ENCODE assay signal across 10 cellular contexts in genomic region chr21:32359719-32360260, GRCh38. TPM values are rescaled to one million over a fixed set of nuclear protein-coding genes. Genes with fewer than 3 reads are reported as not detected.
DNase-seq lines count a peak whose midpoint lies in the region; ATAC-seq, FAIRE-seq and TF ChIP-seq lines count a peak whose summit lies in the region.
"Had no signal": no experiment of that assay in that cellular context is flagged by ENCODE, and none has a peak within 500 bp of the region (broad histone marks: within the 10 kb centered on the region; RNA-seq: fewer than 3 reads in every experiment).

No MANE protein-coding gene starts in this region.

- H2BK12ac ChIP-seq in mesenchymal stem cell (ENCODE audit: low read length in 2 of 2) = no peak overlapping the region

- no peaks in the 10 kb centered on the region for H3K4me1 ChIP-seq in GM12878 (ENCODE audit: control insufficient read depth, insufficient read depth, low read length)
- H3K4me1 ChIP-seq in mesenchymal stem cell (ENCODE audit: control insufficient read depth, insufficient read depth, low read depth, low read length) = no peaks in the 10 kb centered on the region
- no peaks in the 10 kb centered on the region for H3K4me1 ChIP-seq in effector memory CD4-positive, alpha-beta T cell (ENCODE audit: control insufficient read depth, insufficient read depth, low read length, poor library complexity, severe bottlenecking)
- H3K4me1 ChIP-seq: neural progenitor cell had no signal

- BruUV-seq in GM12878 (replicated peaks; lab: Mats Ljungman, UMichigan) = no TSS peak

- TF ChIP-seq EP300 in GM12878 (IDR thresholded peaks at IDR 0.05; ENCODE audit: borderline replicate concordance in 1 of 2, control insufficient read depth in 1 of 2, low read depth in 2 of 2, low read length in 2 of 2) = no peak

- no peak overlapping the region for H4K91ac ChIP-seq in mesenchymal stem cell (ENCODE audit: low read length)

- H2BK120ac ChIP-seq in mesenchymal stem cell (ENCODE audit: low read depth, low read length) = no peak overlapping the region

- no peak for TF ChIP-seq POLR2A in GM12878 (IDR thresholded peaks at IDR 0.05; ENCODE audit: low read depth, low read length)

- RAD21 ChIA-PET in GM12878 (lab: Charles Lee; ENCODE audit: unreplicated experiment) = no interaction called here

- no peak overlapping the region for H3K23ac ChIP-seq in mesenchymal stem cell (ENCODE audit: low read length in 2 of 2)

- peaks cover 38% of the 10 kb centered on the region for H3K79me1 ChIP-seq in mesenchymal stem cell (replicated peaks; ENCODE audit: low read length, poor library complexity, severe bottlenecking)

- H3K18ac ChIP-seq in mesenchymal stem cell (ENCODE audit: low read depth in 1 of 2, low read length in 2 of 2) = no peak overlapping the region

- no peak overlapping the region for H2AFZ ChIP-seq in GM12878 (ENCODE audit: control insufficient read depth, low read depth, low read length)
- no peak overlapping the region for H2AFZ ChIP-seq in mesenchymal stem cell (ENCODE audit: low read depth, low read length)
- H2AFZ ChIP-seq: GM23338, neural progenitor cell had no signal

- no peak overlapping the region for H4K8ac ChIP-seq in mesenchymal stem cell (ENCODE audit: low read length)

- POLR2A ChIA-PET in GM12878 (lab: Charles Lee) = no interaction called here

- 0 out of 6 replicates have a peak, but pooled peaks of 2 of the 3 experiments have one; percentile 8 to 10 for TF ChIP-seq CTCF in GM12878 (IDR thresholded peaks at IDR 0.05 in 2 of 3, conservative IDR thresholded peaks at IDR 0.05 in 1 of 3; ENCODE audit: control insufficient read depth in 2 of 3, extremely low read depth in 1 of 3, insufficient read depth in 1 of 3, low read depth in 3 of 3, low read length in 3 of 3)

- no peaks in the 10 kb centered on the region for H4K20me1 ChIP-seq in GM12878 (ENCODE audit: control insufficient read depth, insufficient read depth)

- DNase-seq in EH (ENCODE audit: low read depth) (peak; percentile 18), HTR-8/SVneo (ENCODE audit: insufficient read length, low spot score) (peak; percentile 15), GM12878 (ENCODE audit: low read depth, low spot score) (no peak), mesenchymal stem cell (peak; percentile 7), cerebellum (ENCODE audit: low spot score) (no peak)
- no peak for DNase-seq in effector memory CD4-positive, alpha-beta T cell
- DNase-seq: activated CD4-positive, alpha-beta T cell treated with anti-CD3 and anti-CD28 coated beads, Interleukin-2, amount 10 ng/mL, durations not matched to agents 24 days and 14 days had no signal

- TF ChIP-seq RAD21 in GM12878 (IDR thresholded peaks at IDR 0.05; ENCODE audit: insufficient read depth, low read depth, low read length) = no peak

- CTCF ChIA-PET in GM12878 (lab: Yijun Ruan, JAX) = interaction anchor here (0.7 kb wide), 2 partner anchors 15 to 241 kb away, joined by 3 read pairs; no protein-coding TSS in a partner anchor

- no peak overlapping the region for H3K27ac ChIP-seq in GM12878 (ENCODE audit: control insufficient read depth, insufficient read depth)
- no peak overlapping the region for H3K27ac ChIP-seq in mesenchymal stem cell (ENCODE audit: low read length, poor library complexity, severe bottlenecking)
- H3K27ac ChIP-seq in effector memory CD4-positive, alpha-beta T cell (ENCODE audit: insufficient read depth, low read length, poor library complexity, severe bottlenecking) = no peak overlapping the region
- H3K27ac ChIP-seq: neural progenitor cell had no signal

- H3K9ac ChIP-seq in GM12878 (ENCODE audit: control insufficient read depth, insufficient read depth, low read length) (no peak overlapping the region), mesenchymal stem cell (ENCODE audit: low read length) (no peak overlapping the region)
- H3K9ac ChIP-seq: neural progenitor cell had no signal

- H3K9me3 ChIP-seq in GM12878 (replicated peaks; ENCODE audit: control insufficient read depth, insufficient read depth, low read length) = no peaks in the 10 kb centered on the region
- H3K9me3 ChIP-seq in mesenchymal stem cell (ENCODE audit: control insufficient read depth, low read length) = no peaks in the 10 kb centered on the region
- no peaks in the 10 kb centered on the region for H3K9me3 ChIP-seq in effector memory CD4-positive, alpha-beta T cell (ENCODE audit: control insufficient read depth, low read length)

- no peaks in the 10 kb centered on the region for H3K79me2 ChIP-seq in GM12878 (ENCODE audit: control insufficient read depth, insufficient read depth, low read length)

- ATAC-seq in GM12878 (no peak; the same call in 2 of the 3 replicates), HG02870 (IDR thresholded peaks at IDR 0.05; ENCODE audit: unreplicated experiment) (no peak)
- ATAC-seq: GM23338 had no signal

- H3K4me2 ChIP-seq in GM12878 (ENCODE audit: control insufficient read depth, insufficient read depth) (no peak overlapping the region), mesenchymal stem cell (ENCODE audit: low read length, poor library complexity, severe bottlenecking) (no peak overlapping the region)
- H3K4me2 ChIP-seq: GM23338, neural progenitor cell had no signal

- in situ Hi-C loops in GM12878 (cut with MboI) = no loop called here

- FAIRE-seq in HTR-8/SVneo (lab: Jason Lieb, UNC) (no peak), GM12878 (lab: Jason Lieb, UNC) (no peak)

- H2AK5ac ChIP-seq in mesenchymal stem cell (ENCODE audit: low read length, severe bottlenecking) = no peak overlapping the region

- no peak overlapping the region for H3K4ac ChIP-seq in mesenchymal stem cell (ENCODE audit: low read depth in 1 of 2, low read length in 2 of 2)

- intact Hi-C loops in GM12878 (cut with micrococcal nuclease; ENCODE audit: unreplicated experiment) = no loop called here

- no peaks in the 10 kb centered on the region for H3K27me3 ChIP-seq in GM12878 (replicated peaks in 1 of 2; ENCODE audit: control insufficient read depth in 2 of 2, insufficient read depth in 2 of 2, low read length in 1 of 2)
- no peaks in the 10 kb centered on the region for H3K27me3 ChIP-seq in mesenchymal stem cell (ENCODE audit: control insufficient read depth in 1 of 2, insufficient read depth in 1 of 2, low read length in 2 of 2)
- no peaks in the 10 kb centered on the region for H3K27me3 ChIP-seq in effector memory CD4-positive, alpha-beta T cell (replicated peaks; ENCODE audit: control insufficient read depth, insufficient read depth, low read length, poor library complexity, severe bottlenecking)
- H3K27me3 ChIP-seq: neural progenitor cell had no signal

- H2BK5ac ChIP-seq in mesenchymal stem cell (ENCODE audit: low read depth, low read length, poor library complexity, severe bottlenecking) = no peak overlapping the region

- H3K36me3 ChIP-seq in GM12878 (ENCODE audit: control insufficient read depth in 2 of 2, insufficient read depth in 2 of 2, low read length in 1 of 2) (peaks cover 27 to 40% of the 10 kb centered on the region in 2 experiments), mesenchymal stem cell (ENCODE audit: control insufficient read depth in 1 of 2, insufficient read depth in 2 of 2, low read depth in 1 of 2, low read length in 2 of 2) (peaks cover 77 to 98% of the 10 kb centered on the region in 2 experiments)
- peaks cover 84% of the 10 kb centered on the region for H3K36me3 ChIP-seq in effector memory CD4-positive, alpha-beta T cell (ENCODE audit: control insufficient read depth, insufficient read depth, low read length)
- H3K36me3 ChIP-seq: neural progenitor cell had no signal

- H2BK15ac ChIP-seq in mesenchymal stem cell (ENCODE audit: low read depth, poor library complexity, severe bottlenecking) = no peak overlapping the region

- H3K4me3 ChIP-seq in GM12878 (no peak overlapping the region), mesenchymal stem cell (ENCODE audit: insufficient read depth in 1 of 2, low read depth in 1 of 2, low read length in 2 of 2) (no peak overlapping the region)
- H3K4me3 ChIP-seq in effector memory CD4-positive, alpha-beta T cell (ENCODE audit: insufficient read depth, low read depth, low read length, poor library complexity, severe bottlenecking) = no peak overlapping the region
- H3K4me3 ChIP-seq: GM23338, neural progenitor cell had no signal

- SMC1A ChIA-PET in GM12878 (lab: Charles Lee; ENCODE audit: uncharacterized antibody, unreplicated experiment) = no interaction called here

- WGBS in GM12878 (ENCODE audit: insufficient coverage, insufficient replicate concordance, low lambda C conversion rate, missing lambda C conversion rate) = 79% methylated on average over 7 of the region's 7 CpGs
- 89% methylated on average over 7 of the region's 7 CpGs for WGBS in mesenchymal stem cell

- H3K14ac ChIP-seq in mesenchymal stem cell (ENCODE audit: low read length in 2 of 2) = no peak overlapping the region

RNA-seq across cellular contexts. Expression of gene URB1, which starts 33.0 kb away (rescaled TPM):
- 52.0 and 54.7 TPM in 2 replicates for total RNA-seq in GM12878 (2013; cell fraction: nucleolus; rRNA removed)
- total RNA-seq in GM12878 (2014; rRNA removed) = 13.9 and 16.6 TPM in 2 replicates
- total RNA-seq in GM12878 (2014; rRNA removed; fragmentation: Illumina TruSeq; extraction: Trizol) = 8.8 and 9.9 TPM in 2 replicates
- 21.2 and 23.2 TPM in 2 replicates for total RNA-seq in GM12878 (2021)
- polyA plus RNA-seq in GM12878 (2011; ENCODE audit: low read depth) = 4.0 TPM
- 3.8 and 7.2 TPM in 2 replicates for polyA plus RNA-seq in GM12878 (2011; rRNA removed)
- 6.0 and 6.9 TPM in 2 replicates for polyA plus RNA-seq in GM12878 (2011; cell fraction: cytosol; rRNA removed)
- 13.8 and 23.1 TPM in 2 replicates for polyA plus RNA-seq in GM12878 (2011; cell fraction: nucleus; rRNA removed)
- polyA plus RNA-seq in GM12878 (2012) = 5.8 and 6.7 TPM in 2 replicates
- polyA plus RNA-seq in GM12878 (2014; fragmentation: Illumina TruSeq; extraction: Trizol) = 6.5 and 8.8 TPM in 2 replicates
- polyA plus RNA-seq in GM12878 (2014; fragmentation: Nextera tagmentation; extraction: Ambion mirVana) = 1 to 10 TPM in 1 of 2 experiments, under 1 TPM in 1; 0.56 to 1.2 TPM
- polyA plus RNA-seq in GM12878 (2014; rRNA removed) = 9.1 and 11.0 TPM in 2 replicates
- polyA plus RNA-seq in GM12878 (2016; fragmentation: Nextera tagmentation; extraction: Ambion mirVana) = 1 to 10 TPM; 9.4 to 9.5 TPM
- polyA minus RNA-seq in GM12878 (2011; rRNA and poly(A)+ RNA removed) = 20.4 and 21.7 TPM in 2 replicates
- polyA minus RNA-seq in GM12878 (2011; cell fraction: cytosol; rRNA and poly(A)+ RNA removed) = 9.6 and 10.0 TPM in 2 replicates
- polyA minus RNA-seq in GM12878 (2011; cell fraction: nucleus; rRNA and poly(A)+ RNA removed) = 17.0 and 34.2 TPM in 2 replicates
- polyA plus RNA-seq in mesenchymal stem cell (2013, experiment 1 of 2) = 2.4 TPM
- 2.2 TPM for polyA plus RNA-seq in mesenchymal stem cell (2013, experiment 2 of 2)
- total RNA-seq in cerebellum = 20.6 TPM

RNA-seq across cellular contexts. Expression of gene EVA1C, which starts 52.7 kb away (rescaled TPM):
- not detected in 2 replicates for total RNA-seq in GM12878 (2013; cell fraction: nucleolus; rRNA removed)
- total RNA-seq in GM12878 (2014; rRNA removed) = not detected in 2 replicates
- not detected in 2 replicates for total RNA-seq in GM12878 (2014; rRNA removed; fragmentation: Illumina TruSeq; extraction: Trizol)
- 0.19 TPM in 1 of 2 replicates, not detected in the other for total RNA-seq in GM12878 (2021)
- not detected for polyA plus RNA-seq in GM12878 (2011; ENCODE audit: low read depth)
- 0.16 and 0.56 TPM in 2 replicates for polyA plus RNA-seq in GM12878 (2011; rRNA removed)
- polyA plus RNA-seq in GM12878 (2011; cell fraction: cytosol; rRNA removed) = 0.45 and 0.46 TPM in 2 replicates
- polyA plus RNA-seq in GM12878 (2011; cell fraction: nucleus; rRNA removed) = not detected in 2 replicates
- polyA plus RNA-seq in GM12878 (2012) = not detected in 2 replicates
- not detected in 2 replicates for polyA plus RNA-seq in GM12878 (2014; fragmentation: Illumina TruSeq; extraction: Trizol)
- under 1 TPM; 0.13 to 0.34 TPM for polyA plus RNA-seq in GM12878 (2014; fragmentation: Nextera tagmentation; extraction: Ambion mirVana)
- not detected in 2 replicates for polyA plus RNA-seq in GM12878 (2014; rRNA removed)
- polyA plus RNA-seq in GM12878 (2016; fragmentation: Nextera tagmentation; extraction: Ambion mirVana) = not detected
- 2.1 TPM in 1 of 2 replicates, not detected in the other for polyA minus RNA-seq in GM12878 (2011; rRNA and poly(A)+ RNA removed)
- 1.3 and 1.6 TPM in 2 replicates for polyA minus RNA-seq in GM12878 (2011; cell fraction: cytosol; rRNA and poly(A)+ RNA removed)
- polyA minus RNA-seq in GM12878 (2011; cell fraction: nucleus; rRNA and poly(A)+ RNA removed) = not detected in 2 replicates
- not detected for polyA plus RNA-seq in mesenchymal stem cell (2013, experiment 1 of 2)
- polyA plus RNA-seq in mesenchymal stem cell (2013, experiment 2 of 2) = not detected
- 7.6 TPM for total RNA-seq in cerebellum

Comparison
In these comparisons a context has a peak if more than half of its experiments do, and no peak if none do; other contexts are left out.
1. DNase-seq: peak in EH (single experiment), HTR-8/SVneo (single experiment) and mesenchymal stem cell (single experiment); none in GM12878 (single experiment), cerebellum (single experiment) and effector memory CD4-positive, alpha-beta T cell (0 of 3).